ENCODE assay signal across 8 cellular contexts in genomic region chrY:19567051-19567901, GRCh38.
A peak's percentile ranks its signal among the peaks of the same experiment; 100 is the strongest.
DNase-seq lines count a peak whose midpoint lies in the region; ATAC-seq, FAIRE-seq and TF ChIP-seq lines count a peak whose summit lies in the region.

No MANE protein-coding gene starts in this region.

- no peaks in the 10 kb centered on the region for H3K36me3 Mint-ChIP-seq in MCF 10A (ENCODE audit: insufficient read depth, unreplicated experiment)

- no peaks in the 10 kb centered on the region for H3K27me3 Mint-ChIP-seq in MCF 10A (ENCODE audit: insufficient read depth, unreplicated experiment)

- DNase-seq in GM18507 (ENCODE audit: extremely low spot score, insufficient read length, low read depth) (peak; percentile 40), HT1080 (ENCODE audit: low read depth) (peak; percentile 97), globus pallidus (ENCODE audit: low spot score) (peak; percentile 87), MCF 10A (ENCODE audit: unreplicated experiment) (no peak), sigmoid colon (no peak)
- DNase-seq in activated CD4-positive, alpha-beta T cell treated with anti-CD3 and anti-CD28 coated beads, Interleukin-2, amount 50 U/mL, for 24 hours (ENCODE audit: low read depth in 1 of 2, low spot score in 1 of 2), result peak; percentile 47 to 78
- peak; percentile 74 to 81 for DNase-seq in stimulated activated CD4-positive, alpha-beta T cell treated with anti-CD3 and anti-CD28 coated beads, Interleukin-2, amount 100 ng/mL, for 24 hours

- peak overlapping the region in 2 of 4 donors; percentile 66 to 71 for H3K4me3 ChIP-seq in sigmoid colon

- no peaks in the 10 kb centered on the region for H3K36me3 ChIP-seq in sigmoid colon

- peak overlapping the region in 2 of 4 donors; percentile 83 to 90 for H3K27ac ChIP-seq in sigmoid colon

- H3K9me3 ChIP-seq in sigmoid colon, result no peaks in the 10 kb centered on the region

- peak; percentile 98 for FAIRE-seq in GM18507 (lab: Jason Lieb, UNC)

- no peak for TF ChIP-seq POLR2A in sigmoid colon (IDR thresholded peaks at IDR 0.05)

- H3K27ac Mint-ChIP-seq in MCF 10A (ENCODE audit: low read depth, unreplicated experiment), result no peak overlapping the region

- H3K4me3 Mint-ChIP-seq in MCF 10A (ENCODE audit: unreplicated experiment), result no peak overlapping the region

- ATAC-seq in HG03135 (IDR thresholded peaks at IDR 0.05; ENCODE audit: unreplicated experiment), result no peak

- BruUV-seq in MCF 10A (replicated peaks; lab: Mats Ljungman, UMichigan), result no TSS peak

- no peaks in the 10 kb centered on the region for H3K4me1 ChIP-seq in sigmoid colon

- CTCF ChIA-PET in MCF 10A (lab: Yijun Ruan, JAX), result no interaction called here

- no peak for TF ChIP-seq EP300 in sigmoid colon (IDR thresholded peaks at IDR 0.05)

- no peaks in the 10 kb centered on the region for H3K27me3 ChIP-seq in sigmoid colon

- intact Hi-C loops in MCF 10A (cut with micrococcal nuclease), result no loop called here
- intact Hi-C loops in sigmoid colon (cut with DNase I), result no loop called here

- H3K4me1 Mint-ChIP-seq in MCF 10A (ENCODE audit: insufficient read depth, unreplicated experiment), result no peaks in the 10 kb centered on the region

- POLR2A ChIA-PET in MCF 10A (lab: Yijun Ruan, JAX), result no interaction called here

- no peaks in the 10 kb centered on the region for H3K9me3 Mint-ChIP-seq in MCF 10A (ENCODE audit: unreplicated experiment)

- 0% methylated on average over 52 of the region's 52 CpGs for WGBS in sigmoid colon, 2 donors

- no peak for TF ChIP-seq CTCF in MCF 10A (IDR thresholded peaks at IDR 0.05; ENCODE audit: unreplicated experiment)
- no peak for TF ChIP-seq CTCF in sigmoid colon (IDR thresholded peaks at IDR 0.05)

Comparison
In these comparisons a context has a peak if more than half of its experiments do, and no peak if none do; other contexts are left out.
1. DNase-seq: peak in GM18507 (single experiment), HT1080 (single experiment), activated CD4-positive, alpha-beta T cell treated with anti-CD3 and anti-CD28 coated beads, Interleukin-2, amount 50 U/mL, for 24 hours (2 of 2), globus pallidus (single experiment) and stimulated activated CD4-positive, alpha-beta T cell treated with anti-CD3 and anti-CD28 coated beads, Interleukin-2, amount 100 ng/mL, for 24 hours (2 of 2); none in MCF 10A (single experiment) and sigmoid colon (single experiment).